In genomic region chr3:101676765-101677435, GRCh38 we compare ENCODE assay signal across 1 cellular context.
TF ChIP-seq lines count a peak whose summit lies in the region.

TSS of gene ZBTB11 (minus strand) at chr3:101677132. CDS start at chr3:101676914, 218 bp downstream.

TF ChIP-seq in IMR-90, 13 proteins besides CTCF, POLR2A, EP300 and RAD21:
- TF ChIP-seq MXI1 (IDR thresholded peaks at IDR 0.05; ENCODE audit: borderline replicate concordance, low read depth, low read length) (peak; percentile 99), CHD1 (IDR thresholded peaks at IDR 0.05; ENCODE audit: low read depth, low read length) (no peak), FOS (IDR thresholded peaks at IDR 0.05; ENCODE audit: low read depth, low read length) (no peak), RCOR1 (IDR thresholded peaks at IDR 0.05; ENCODE audit: insufficient replicate concordance, low read length) (no peak), NFE2L2 (IDR thresholded peaks at IDR 0.05; ENCODE audit: low read depth, low read length) (no peak; the same call in 1 of the 2 replicates), SMC3 (IDR thresholded peaks at IDR 0.05; ENCODE audit: low read depth, low read length) (peak; percentile 14; the same call in 1 of the 2 replicates), USF2 (IDR thresholded peaks at IDR 0.05; ENCODE audit: low read depth, low read length) (peak; percentile 72), CEBPB (IDR thresholded peaks at IDR 0.05; ENCODE audit: low read depth, low read length) (peak; percentile 86), MAZ (IDR thresholded peaks at IDR 0.05; ENCODE audit: borderline replicate concordance, low read depth, low read length) (peak; percentile 60; the same call in 1 of the 2 replicates), BHLHE40 (IDR thresholded peaks at IDR 0.05; ENCODE audit: low read depth, low read length) (no peak), RFX5 (IDR thresholded peaks at IDR 0.05; ENCODE audit: low read depth, low read length) (peak; percentile 32; the same call in 1 of the 2 replicates)
